ENCODE assay signal across 29 cellular contexts in the genomic region with DNA sequence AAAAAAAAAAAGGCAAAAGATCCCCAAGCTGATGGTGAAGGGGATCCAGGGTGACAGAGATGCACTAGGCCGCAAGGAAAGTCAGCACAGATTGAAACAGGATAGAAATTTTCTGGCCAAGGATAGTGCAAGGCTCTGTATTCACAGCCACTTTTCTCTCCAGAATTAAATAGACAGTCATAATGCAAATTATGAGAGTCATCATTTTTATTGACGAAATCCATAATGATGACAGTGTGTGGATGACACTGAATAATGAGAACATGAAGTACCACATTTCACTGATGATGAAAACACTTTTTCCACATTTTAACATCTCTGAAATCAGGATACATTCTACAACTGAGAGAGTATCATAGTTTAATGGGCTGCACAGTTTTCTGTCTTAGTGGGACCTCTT.
"Had no signal": no experiment of that assay in that cellular context is flagged by ENCODE, and none has a peak within 500 bp of the region (broad histone marks: within the 10 kb centered on the region; RNA-seq: fewer than 3 reads in every experiment).

No MANE protein-coding gene starts in this region.

- ATAC-seq: naive thymus-derived CD4-positive, alpha-beta T cell; natural killer cell; psoas muscle; right cardiac atrium; sciatic nerve; stimulated activated effector memory CD8-positive, alpha-beta T cell treated with anti-CD3 and anti-CD28 coated beads, Interleukin-12 subunit alpha, Interleukin-12 subunit beta, amount 100 ng/mL, for 72 hours; stimulated activated naive B cell treated with anti-CD40 and anti-IgM and Interleukin-4, amounts not matched to agents 10 μg/mL and 1 μg/mL and 100 μg/mL, for 72 hours had no signal

- H3K4me1 Mint-ChIP-seq: natural killer cell; nephron; stimulated activated effector memory CD8-positive, alpha-beta T cell treated with anti-CD3 and anti-CD28 coated beads, Interleukin-12 subunit alpha, Interleukin-12 subunit beta, amount 100 ng/mL, for 72 hours; stimulated activated naive B cell treated with anti-CD40 and anti-IgM and Interleukin-4, amounts not matched to agents 10 μg/mL and 1 μg/mL and 100 μg/mL, for 72 hours had no signal

- H3K4me3 Mint-ChIP-seq: naive thymus-derived CD4-positive, alpha-beta T cell; natural killer cell; nephron; neural progenitor cell; stimulated activated effector memory CD8-positive, alpha-beta T cell treated with anti-CD3 and anti-CD28 coated beads, Interleukin-12 subunit alpha, Interleukin-12 subunit beta, amount 100 ng/mL, for 72 hours; stimulated activated naive B cell treated with anti-CD40 and anti-IgM and Interleukin-4, amounts not matched to agents 10 μg/mL and 1 μg/mL and 100 μg/mL, for 72 hours; stimulated activated naive CD8-positive, alpha-beta T cell treated with anti-CD3 and anti-CD28 coated beads, Interleukin-15, Interleukin-2, amounts not matched to agents 100 ng/mL and 50 ng/mL, for 24 hours had no signal

- H3K4me3 ChIP-seq: neural progenitor cell, ovary, psoas muscle, skin epidermis, smooth muscle cell, spleen, stomach, thoracic aorta, thyroid gland, tibial nerve, upper lobe of left lung, vagina had no signal

- H3K4me1 ChIP-seq: neural progenitor cell, parathyroid adenoma, psoas muscle, spleen, stomach, thyroid gland, tibial nerve, upper lobe of left lung, vagina had no signal

- H3K27ac ChIP-seq: neural progenitor cell, ovary, parathyroid adenoma, psoas muscle, skin epidermis, spleen, stomach, thoracic aorta, thyroid gland, tibial nerve, upper lobe of left lung, vagina had no signal

- H3K27me3 Mint-ChIP-seq: naive thymus-derived CD4-positive, alpha-beta T cell; progenitor cell of endocrine pancreas; stimulated activated naive B cell treated with anti-CD40 and anti-IgM and Interleukin-4, amounts not matched to agents 10 μg/mL and 1 μg/mL and 100 μg/mL, for 72 hours; stimulated activated naive CD8-positive, alpha-beta T cell treated with anti-CD3 and anti-CD28 coated beads, Interleukin-15, Interleukin-2, amounts not matched to agents 100 ng/mL and 50 ng/mL, for 24 hours had no signal

- H3K4me2 ChIP-seq: neural progenitor cell, smooth muscle cell had no signal

- H3K9me3 ChIP-seq: ovary, psoas muscle, thoracic aorta, thyroid gland, vagina had no signal

- DNase-seq: naive thymus-derived CD4-positive, alpha-beta T cell; natural killer cell; occipital lobe; ovary; posterior cingulate gyrus; psoas muscle; right cardiac atrium; spleen; stimulated activated CD4-positive, alpha-beta T cell treated with anti-CD3 and anti-CD28 coated beads, Interleukin-12 subunit alpha, Interleukin-12 subunit beta, amount 100 ng/mL, for 4 hours; stimulated activated CD4-positive, alpha-beta T cell treated with anti-CD3 and anti-CD28 coated beads, Interleukin-1b, Interleukin-23, amount 100 ng/mL, for 48 hours; stimulated activated CD4-positive, alpha-beta T cell treated with anti-CD3 and anti-CD28 coated beads, Interleukin-4, amount 100 ng/mL, for 24 hours; stimulated activated naive B cell treated with anti-CD40 and anti-IgM and Interleukin-4, amounts not matched to agents 10 μg/mL and 1 μg/mL and 100 μg/mL, for 72 hours; stimulated activated naive CD4-positive, alpha-beta T cell treated with Interleukin-2 at 50 U/mL for 16 hours; stomach; thyroid gland; upper lobe of left lung had no signal

- FAIRE-seq: urothelium cell line had no signal

- H3K27ac Mint-ChIP-seq: naive thymus-derived CD4-positive, alpha-beta T cell; natural killer cell; nephron; neural progenitor cell; progenitor cell of endocrine pancreas; stimulated activated effector memory CD8-positive, alpha-beta T cell treated with anti-CD3 and anti-CD28 coated beads, Interleukin-12 subunit alpha, Interleukin-12 subunit beta, amount 100 ng/mL, for 72 hours; stimulated activated naive B cell treated with anti-CD40 and anti-IgM and Interleukin-4, amounts not matched to agents 10 μg/mL and 1 μg/mL and 100 μg/mL, for 72 hours; stimulated activated naive CD8-positive, alpha-beta T cell treated with anti-CD3 and anti-CD28 coated beads, Interleukin-15, Interleukin-2, amounts not matched to agents 100 ng/mL and 50 ng/mL, for 24 hours had no signal

- H3K36me3 Mint-ChIP-seq: natural killer cell; neural progenitor cell; stimulated activated effector memory CD8-positive, alpha-beta T cell treated with anti-CD3 and anti-CD28 coated beads, Interleukin-12 subunit alpha, Interleukin-12 subunit beta, amount 100 ng/mL, for 72 hours had no signal
